Comparison of ENCODE assay signal across 1 cellular context in genomic region chr12:108793756-108794441, GRCh38.
A peak's percentile ranks its signal among the peaks of the same experiment; 100 is the strongest.
TF ChIP-seq lines count a peak whose summit lies in the region.

No MANE protein-coding gene starts in this region.

TF ChIP-seq in HepG2, 621 proteins besides CTCF, POLR2A, EP300 and RAD21 (continued from another document and continues in another):
- TF ChIP-seq AKNA (CRISPR knock-in tag; IDR thresholded peaks at IDR 0.05; ENCODE audit: borderline replicate concordance) (no peak), DNMT3B (CRISPR knock-in tag; conservative IDR thresholded peaks at IDR 0.05) (no peak), BATF2 (CRISPR knock-in tag; IDR thresholded peaks at IDR 0.05) (no peak), ZNF382 (CRISPR knock-in tag; IDR thresholded peaks at IDR 0.05; ENCODE audit: borderline replicate concordance) (no peak), NRL (CRISPR knock-in tag; IDR thresholded peaks at IDR 0.05; ENCODE audit: borderline replicate concordance) (no peak), ZNF574 (CRISPR knock-in tag; IDR thresholded peaks at IDR 0.05) (no peak; the same call in 1 of the 2 replicates), CBX1 (IDR thresholded peaks at IDR 0.05; ENCODE audit: low read depth) (no peak), ZNF580 (CRISPR knock-in tag; IDR thresholded peaks at IDR 0.05; ENCODE audit: borderline replicate concordance, low read depth) (0 out of 2 replicates have a peak, but pooled peaks have one; percentile 20), ZSCAN20 (CRISPR knock-in tag; IDR thresholded peaks at IDR 0.05; ENCODE audit: borderline replicate concordance) (no peak), ZNF451 (CRISPR knock-in tag; IDR thresholded peaks at IDR 0.05) (no peak), ZNF18 (CRISPR knock-in tag; IDR thresholded peaks at IDR 0.05; ENCODE audit: insufficient replicate concordance) (no peak), MXD4 (CRISPR knock-in tag; IDR thresholded peaks at IDR 0.05) (no peak), PHF8 (CRISPR knock-in tag; IDR thresholded peaks at IDR 0.05) (no peak), ZNF121 (CRISPR knock-in tag; IDR thresholded peaks at IDR 0.05) (no peak), ZBTB20 (CRISPR knock-in tag; IDR thresholded peaks at IDR 0.05; ENCODE audit: borderline replicate concordance, low read depth) (no peak), AGO1 (IDR thresholded peaks at IDR 0.05; ENCODE audit: low read depth, low read length, poor library complexity, severe bottlenecking) (no peak), ZNF879 (CRISPR knock-in tag; IDR thresholded peaks at IDR 0.05) (no peak), MED13 (CRISPR knock-in tag; IDR thresholded peaks at IDR 0.05) (no peak), SAP130 (CRISPR knock-in tag; IDR thresholded peaks at IDR 0.05; ENCODE audit: low read depth) (peak; percentile 47; the same call in 1 of the 2 replicates), ATF2 (CRISPR knock-in tag; IDR thresholded peaks at IDR 0.05) (0 out of 2 replicates have a peak, but pooled peaks have one; percentile 31), PREB (CRISPR knock-in tag; IDR thresholded peaks at IDR 0.05) (no peak), MIER3 (CRISPR knock-in tag; IDR thresholded peaks at IDR 0.05; ENCODE audit: borderline replicate concordance) (no peak), PRDM10 (CRISPR knock-in tag; IDR thresholded peaks at IDR 0.05; ENCODE audit: low read depth) (no peak), RARA (CRISPR knock-in tag; IDR thresholded peaks at IDR 0.05) (peak; percentile 68), EED (CRISPR knock-in tag; IDR thresholded peaks at IDR 0.05) (no peak), ZNF660 (CRISPR knock-in tag; IDR thresholded peaks at IDR 0.05; ENCODE audit: borderline replicate concordance, low read depth) (no peak), ZFYVE20 (CRISPR knock-in tag; IDR thresholded peaks at IDR 0.05; ENCODE audit: borderline replicate concordance, low read depth) (no peak), TBL1XR1 (IDR thresholded peaks at IDR 0.05; ENCODE audit: borderline replicate concordance, low read length, partially characterized antibody) (no peak), ARID4A (CRISPR knock-in tag; IDR thresholded peaks at IDR 0.05; ENCODE audit: borderline replicate concordance) (no peak), PBX2 (CRISPR knock-in tag; IDR thresholded peaks at IDR 0.05) (no peak), STAG1 (CRISPR knock-in tag; IDR thresholded peaks at IDR 0.05) (peak; percentile 45), TEAD3 (CRISPR knock-in tag; optimal IDR thresholded peaks at IDR 0.05; ENCODE audit: borderline replicate concordance) (no peak), ZNF788 (CRISPR knock-in tag; IDR thresholded peaks at IDR 0.05; ENCODE audit: borderline replicate concordance) (no peak), RXRA (CRISPR knock-in tag; IDR thresholded peaks at IDR 0.05) (peak; percentile 80), SOX6 (IDR thresholded peaks at IDR 0.05) (no peak), SOX6 (CRISPR knock-in tag; IDR thresholded peaks at IDR 0.05) (no peak)
